12 cellular contexts compared by ENCODE assay signal in the genomic region with DNA sequence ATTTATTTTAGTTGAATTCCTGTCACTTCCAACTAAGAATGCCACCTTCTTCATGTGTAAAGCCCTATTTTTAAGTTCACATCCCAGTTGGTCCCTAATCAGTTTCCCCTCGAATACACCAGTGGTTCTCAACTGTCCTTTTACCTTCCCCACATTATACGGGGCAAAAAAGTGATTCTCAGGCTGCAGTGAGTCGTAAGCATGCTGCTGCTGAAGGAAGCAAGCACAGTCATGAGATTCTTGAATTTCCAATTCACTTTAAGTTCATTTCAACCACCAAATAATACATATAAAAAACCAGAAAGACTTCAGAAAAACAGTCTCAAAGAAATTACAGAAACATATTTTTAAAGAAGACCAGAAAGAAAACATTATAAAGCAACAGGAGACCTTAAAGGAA. TPM values are rescaled to one million over a fixed set of nuclear protein-coding genes. Genes with fewer than 3 reads are reported as not detected.
DNase-seq lines count a peak whose midpoint lies in the region; ATAC-seq and TF ChIP-seq lines count a peak whose summit lies in the region.
"Had no signal": no experiment of that assay in that cellular context is flagged by ENCODE, and none has a peak within 500 bp of the region (broad histone marks: within the 10 kb centered on the region; RNA-seq: fewer than 3 reads in every experiment).

No MANE protein-coding gene starts in this region.

- peaks cover 0 to 3% (median 0%) of the 10 kb centered on the region in 3 donors for H3K36me3 ChIP-seq in esophagus squamous epithelium
- H3K36me3 ChIP-seq in psoas muscle (ENCODE audit: insufficient read depth in 1 of 2, low read depth in 1 of 2) = peaks cover 0 to 18% of the 10 kb centered on the region in 2 donors

- 20 to 23% methylated on average over 3 of the region's 3 CpGs for WGBS in esophagus squamous epithelium, 2 donors
- WGBS in psoas muscle, 3 donors = 25 to 43% (median 29%) methylated on average over 3 of the region's 3 CpGs

- H3K27me3 Mint-ChIP-seq in stimulated activated memory B cell treated with anti-CD40 and anti-IgM and Interleukin-4, amounts not matched to agents 10 μg/mL and 1 μg/mL and 100 μg/mL, for 72 hours = no peaks in the 10 kb centered on the region

- H3K9me3 Mint-ChIP-seq in stimulated activated memory B cell treated with anti-CD40 and anti-IgM and Interleukin-4, amounts not matched to agents 10 μg/mL and 1 μg/mL and 100 μg/mL, for 72 hours = no peaks in the 10 kb centered on the region

- no peak overlapping the region for H3K27ac Mint-ChIP-seq in stimulated activated memory B cell treated with anti-CD40 and anti-IgM and Interleukin-4, amounts not matched to agents 10 μg/mL and 1 μg/mL and 100 μg/mL, for 72 hours

- H3K4me1 Mint-ChIP-seq in stimulated activated memory B cell treated with anti-CD40 and anti-IgM and Interleukin-4, amounts not matched to agents 10 μg/mL and 1 μg/mL and 100 μg/mL, for 72 hours = peaks cover 52% of the 10 kb centered on the region

- DNase-seq in ELR (ENCODE audit: low read depth) = peak; percentile 37
- peak; percentile 28 for DNase-seq in SK-MEL-5 (ENCODE audit: low read depth, low spot score)
- no peak for DNase-seq in esophagus squamous epithelium (lab: John Stamatoyannopoulos, UW)
- DNase-seq in psoas muscle = no peak
- no peak for DNase-seq in NCI-H524 (lab: John Stamatoyannopoulos, UW)
- no peak for DNase-seq in iPS-NIHi7 (ENCODE audit: extremely low spot score)
- DNase-seq in inferior parietal cortex (ENCODE audit: extremely low spot score) = no peak
- DNase-seq: DMS79 treated with DMSO at 0.1 percent for 48 hours, NCI-H1105 had no signal

- H3K9me3 ChIP-seq in esophagus squamous epithelium (no peaks in the 10 kb centered on the region), psoas muscle (no peaks in the 10 kb centered on the region)
- H3K9me3 ChIP-seq: BLaER1 treated with 17β-estradiol and CSF1 and Interleukin-3, amounts not matched to agents 10 nM and 100 nM had no signal

- in situ Hi-C loops in SK-MEL-5 (cut with HindIII; ENCODE audit: low pct_unique_long_range_greater_than_20kb, low sequenced_read_pairs) = no loop called here

- no peaks in the 10 kb centered on the region for H3K27me3 ChIP-seq in esophagus squamous epithelium
- H3K27me3 ChIP-seq in psoas muscle (ENCODE audit: insufficient read depth in 3 of 3, low read length in 2 of 3) = no peaks in the 10 kb centered on the region
- H3K27me3 ChIP-seq: BLaER1 treated with 17β-estradiol and CSF1 and Interleukin-3, amounts not matched to agents 10 nM and 100 nM had no signal

- no peak for TF ChIP-seq POLR2A in esophagus squamous epithelium (IDR thresholded peaks at IDR 0.05)

- H3K4me3 Mint-ChIP-seq in stimulated activated memory B cell treated with anti-CD40 and anti-IgM and Interleukin-4, amounts not matched to agents 10 μg/mL and 1 μg/mL and 100 μg/mL, for 72 hours = no peak overlapping the region

- no peak for ATAC-seq in psoas muscle
- ATAC-seq in stimulated activated memory B cell treated with anti-CD40 and anti-IgM and Interleukin-4, amounts not matched to agents 10 μg/mL and 1 μg/mL and 100 μg/mL, for 72 hours = no peak

- peaks cover 18 to 83% (median 25%) of the 10 kb centered on the region in 3 donors for H3K4me1 ChIP-seq in esophagus squamous epithelium
- peaks cover 79% of the 10 kb centered on the region for H3K4me1 ChIP-seq in psoas muscle

- TF ChIP-seq CTCF in esophagus squamous epithelium (IDR thresholded peaks at IDR 0.05) (no peak), psoas muscle (IDR thresholded peaks at IDR 0.05) (no peak)

- intact Hi-C loops in esophagus squamous epithelium (cut with DNase I) = no loop called here
- intact Hi-C loops in psoas muscle (cut with DNase I) = loop anchor here (5.0 kb wide), 2 partner anchors 34 to 44 kb away; no protein-coding TSS in a partner anchor

- peaks cover 4% of the 10 kb centered on the region for H3K36me3 Mint-ChIP-seq in stimulated activated memory B cell treated with anti-CD40 and anti-IgM and Interleukin-4, amounts not matched to agents 10 μg/mL and 1 μg/mL and 100 μg/mL, for 72 hours

- H3K4me3 ChIP-seq in esophagus squamous epithelium (no peak overlapping the region), psoas muscle (peak overlapping the region; percentile 25)
- H3K4me3 ChIP-seq: BLaER1 treated with 17β-estradiol and CSF1 and Interleukin-3, amounts not matched to agents 10 nM and 100 nM had no signal

- H3K27ac ChIP-seq in esophagus squamous epithelium = peak overlapping the region; percentile 46 to 78 (median 74)
- peak overlapping the region; percentile 66 for H3K27ac ChIP-seq in psoas muscle
- H3K27ac ChIP-seq: BLaER1 treated with 17β-estradiol and CSF1 and Interleukin-3, amounts not matched to agents 10 nM and 100 nM; parathyroid adenoma had no signal

RNA-seq across cellular contexts. Expression of a gene that starts 47.9 kb away (rescaled TPM):
- total RNA-seq in SK-MEL-5 (2014; rRNA removed; shearing (Covaris generic)) = 54.0 and 57.0 TPM in 2 replicates
- 58.3 and 61.2 TPM in 2 replicates for polyA plus RNA-seq in SK-MEL-5 (2015; cell fraction: cytosol; rRNA removed)
- 19.6 and 22.2 TPM in 2 replicates for polyA plus RNA-seq in SK-MEL-5 (2015; cell fraction: nucleus; rRNA removed)
- total RNA-seq in esophagus squamous epithelium (10 to 100 TPM; 52.5 to 88.2 (median 73.5) TPM), psoas muscle (100 to 1,000 TPM; 152 to 239 (median 175) TPM)
- polyA plus RNA-seq in psoas muscle = 100 to 1,000 TPM in 1 of 3 donors, 10 to 100 TPM in 2; 54.6 to 128 (median 73.0) TPM

RNA-seq across cellular contexts. Expression of a gene that starts 54.8 kb away (rescaled TPM):
- 19.1 and 24.4 TPM in 2 replicates for total RNA-seq in SK-MEL-5 (2014; rRNA removed; shearing (Covaris generic))
- 36.5 and 43.9 TPM in 2 replicates for polyA plus RNA-seq in SK-MEL-5 (2015; cell fraction: cytosol; rRNA removed)
- 99.9 and 141 TPM in 2 replicates for polyA plus RNA-seq in SK-MEL-5 (2015; cell fraction: nucleus; rRNA removed)
- 10 to 100 TPM; 21.0 to 34.7 (median 26.4) TPM for total RNA-seq in esophagus squamous epithelium
- total RNA-seq in psoas muscle = 10 to 100 TPM; 12.8 to 18.8 (median 16.5) TPM
- polyA plus RNA-seq in psoas muscle = 10 to 100 TPM in 1 of 3 donors, 1 to 10 TPM in 2; 5.7 to 11.1 (median 6.0) TPM

Comparison
In these comparisons a context has a peak if more than half of its experiments do, and no peak if none do; other contexts are left out.
1. DNase-seq: peak in ELR (single experiment) and SK-MEL-5 (single experiment); none in esophagus squamous epithelium (single experiment), psoas muscle (0 of 2), NCI-H524 (0 of 2), iPS-NIHi7 (single experiment) and inferior parietal cortex (single experiment).